In genomic region chr19:9827325-9828238, GRCh38 we compare ENCODE assay signal across 8 cellular contexts. TPM values are rescaled to one million over a fixed set of nuclear protein-coding genes. Genes with fewer than 3 reads are reported as not detected.
A peak's percentile ranks its signal among the peaks of the same experiment; 100 is the strongest.
DNase-seq lines count a peak whose midpoint lies in the region; ATAC-seq, FAIRE-seq and TF ChIP-seq lines count a peak whose summit lies in the region.

Gene UBL5 (plus strand): TSS chr19:9827918. CDS start chr19:9828338, 420 bp downstream.

- peaks cover 8% of the 10 kb centered on the region for H3K36me3 Mint-ChIP-seq in memory B cell

- H3K27ac ChIP-seq in H1 (ENCODE audit: low read depth, low read length), result peak within 1 kb of the TSS; percentile 55

- no peak within 1 kb of the TSS for H3K14ac ChIP-seq in H1 (ENCODE audit: insufficient read length)

- no peaks in the 10 kb centered on the region for H3K9me3 Mint-ChIP-seq in memory B cell

- DNase-seq in COR-L47 (lab: John Stamatoyannopoulos, UW), result peak; percentile 86
- DNase-seq in HUDEP-2 (lab: John Stamatoyannopoulos, UW; ENCODE audit: unreplicated experiment in 76 of 76), result peak in 75 of 76 experiments; percentile 43 to 96 (median 87)
- peak; percentile 90 for DNase-seq in NOMO-1 treated with dmso at 0.1 percent for 144 hours (lab: John Stamatoyannopoulos, UW; ENCODE audit: unreplicated experiment)
- peak; percentile 68 to 76 (median 71) for DNase-seq in activated CD8-positive, alpha-beta memory T cell treated with anti-CD3 and anti-CD28 coated beads for 48 hours (ENCODE audit: low read depth in 2 of 3, low spot score in 2 of 3)
- DNase-seq in H1 (ENCODE audit: low read depth in 1 of 2, low spot score in 2 of 2), result peak; percentile 82 to 89
- peak; percentile 75 to 82 for DNase-seq in memory B cell (ENCODE audit: low spot score in 2 of 2)
- DNase-seq in stimulated activated CD8-positive, alpha-beta memory T cell treated with anti-CD3 and anti-CD28 coated beads, Interleukin-12 subunit alpha, Interleukin-12 subunit beta, amount 100 ng/mL, for 1 hour (ENCODE audit: low read depth), result peak; percentile 82

- no peaks in the 10 kb centered on the region for H3K9me3 ChIP-seq in H1 (ENCODE audit: insufficient read depth in 2 of 2, low read depth in 1 of 2, low read length in 1 of 2)

- TF ChIP-seq POLR2A in H1 (IDR thresholded peaks at IDR 0.05; ENCODE audit: control extremely low read depth in 1 of 2, low read depth in 2 of 2, low read length in 2 of 2), result peak; percentile 78 to 87

- H3K79me2 ChIP-seq in H1 (ENCODE audit: control insufficient read depth in 1 of 2, insufficient read depth in 2 of 2, low read length in 2 of 2), result peaks cover 13 to 39% of the 10 kb centered on the region in 2 experiments

- H3K23ac ChIP-seq in H1 (ENCODE audit: insufficient read length), result no peak within 1 kb of the TSS

- H3K9ac ChIP-seq in H1 (replicated peaks in 1 of 4; ENCODE audit: extremely low read depth in 1 of 4, low read depth in 3 of 4, low read length in 3 of 4), result peak within 1 kb of the TSS; percentile 69 to 82 (median 78)

- no peak within 1 kb of the TSS; the same call in none of the 2 replicates for H2BK5ac ChIP-seq in H1 (ENCODE audit: low read depth, low read length)

- no peak within 1 kb of the TSS for H3K4ac ChIP-seq in H1 (replicated peaks; ENCODE audit: insufficient read length, low read depth, low read length)

- H3K4me2 ChIP-seq in H1 (ENCODE audit: insufficient read depth in 1 of 2, low read depth in 2 of 2, low read length in 2 of 2), result peak within 1 kb of the TSS; percentile 90 to 93

- no peak within 1 kb of the TSS for H2AK5ac ChIP-seq in H1 (ENCODE audit: low read depth, low read length)

- no peak within 1 kb of the TSS for H2BK120ac ChIP-seq in H1 (replicated peaks; ENCODE audit: low read depth, low read length)

- TF ChIP-seq RAD21 in H1 (IDR thresholded peaks at IDR 0.05 in 1 of 2, conservative IDR thresholded peaks at IDR 0.05 in 1 of 2; ENCODE audit: low read depth in 2 of 2, low read length in 2 of 2), result no peak

- WGBS in H1 (ENCODE audit: extremely low coverage in 1 of 2, insufficient coverage in 1 of 2, insufficient read length in 1 of 2, insufficient replicate concordance in 2 of 2, low coverage in 1 of 2, low lambda C conversion rate in 2 of 2, missing lambda C conversion rate in 1 of 2), 2 experiments, result 2% methylated on average over 61 of the region's 61 CpGs; no CpG with 5 or more reads in 1 of the 2 experiments

- peaks cover 4 to 8% (median 8%) of the 10 kb centered on the region in 4 experiments; a peak in 7 of 8 replicates for H3K36me3 ChIP-seq in H1 (ENCODE audit: control insufficient read depth in 2 of 4, insufficient read depth in 4 of 4, low read length in 3 of 4)

- ATAC-seq in GM21381 (IDR thresholded peaks at IDR 0.05; ENCODE audit: unreplicated experiment) (peak; percentile 88), memory B cell (ENCODE audit: low read depth) (peak; percentile 99)

- H3K27me3 Mint-ChIP-seq in memory B cell, result no peaks in the 10 kb centered on the region

- no peak within 1 kb of the TSS for H3K56ac ChIP-seq in H1 (replicated peaks; ENCODE audit: insufficient read length, low read depth, low read length)

- FAIRE-seq in H1 (lab: Jason Lieb, UNC), result no peak

- H3K27ac Mint-ChIP-seq in memory B cell, result peak within 1 kb of the TSS; percentile 96

- H3K27me3 ChIP-seq in H1 (replicated peaks in 1 of 4; ENCODE audit: control insufficient read depth in 3 of 4, extremely low read depth in 1 of 4, insufficient read depth in 3 of 4, low read length in 3 of 4), result no peaks in the 10 kb centered on the region

- no peak within 1 kb of the TSS for H4K5ac ChIP-seq in H1 (ENCODE audit: insufficient read length, low read depth, low read length)

- H3K18ac ChIP-seq in H1 (ENCODE audit: extremely low read depth, low read length), result peak within 1 kb of the TSS; percentile 48; the same call in 1 of the 2 replicates

- H4K8ac ChIP-seq in H1 (ENCODE audit: extremely low read depth, insufficient read depth, low read length), result peak within 1 kb of the TSS; percentile 82; the same call in 1 of the 2 replicates

- H3K23me2 ChIP-seq in H1 (ENCODE audit: low read depth, low read length), result peaks cover 9% of the 10 kb centered on the region; the same call in 1 of the 2 replicates

- peaks cover 6 to 7% of the 10 kb centered on the region in 2 experiments for H4K20me1 ChIP-seq in H1 (replicated peaks in 1 of 2; ENCODE audit: control insufficient read depth in 1 of 2, insufficient read depth in 2 of 2, low read length in 2 of 2)

- H2BK15ac ChIP-seq in H1 (ENCODE audit: low read length), result no peak within 1 kb of the TSS

- H4K91ac ChIP-seq in H1 (replicated peaks; ENCODE audit: insufficient read length, low read length), result no peak within 1 kb of the TSS

- POLR2A ChIA-PET in H1 (lab: Charles Lee; ENCODE audit: partially characterized antibody), result interaction anchor here (0.8 to 1.7 kb wide), 9 partner anchors 9 to 290 kb away, joined by 3 to 8 read pairs (median 4); partner anchors contain the start of genes FBXL12 and ZNF846

- H3K79me1 ChIP-seq in H1 (ENCODE audit: low read depth, low read length), result peaks cover 5% of the 10 kb centered on the region

- H2BK12ac ChIP-seq in H1 (ENCODE audit: low read depth, low read length), result no peak within 1 kb of the TSS

- H3K4me3 Mint-ChIP-seq in memory B cell, result peak within 1 kb of the TSS; percentile 97

- no peak for TF ChIP-seq EP300 in H1 (IDR thresholded peaks at IDR 0.05; ENCODE audit: borderline replicate concordance in 1 of 2, low read depth in 2 of 2, low read length in 2 of 2)

- H3K4me1 ChIP-seq in H1 (replicated peaks in 1 of 4; ENCODE audit: control insufficient read depth in 3 of 4, insufficient read depth in 4 of 4, low read length in 3 of 4), result peaks cover 0 to 5% (median 0%) of the 10 kb centered on the region in 4 experiments; a peak in 2 of 7 replicates

- H2BK20ac ChIP-seq in H1 (ENCODE audit: low read length), result no peak within 1 kb of the TSS

- TF ChIP-seq CTCF in H1 (IDR thresholded peaks at IDR 0.05; ENCODE audit: control extremely low read depth in 1 of 3, insufficient read depth in 1 of 3, low read depth in 1 of 3, low read length in 3 of 3), result no peak

- H3K4me3 ChIP-seq in H1 (ENCODE audit: extremely low read depth in 1 of 4, insufficient read depth in 2 of 4, low read depth in 3 of 4, low read length in 4 of 4), result peak within 1 kb of the TSS; percentile 77 to 93 (median 90)

- CTCF ChIA-PET in H1 (lab: Charles Lee; ENCODE audit: partially characterized antibody), result interaction anchor here (1.0 kb wide), 1 partner anchor 105 kb away, joined by 3 read pairs; no protein-coding TSS in a partner anchor

- H2AFZ ChIP-seq in H1 (ENCODE audit: low read length), result no peak within 1 kb of the TSS

- peaks cover 17% of the 10 kb centered on the region for H3K4me1 Mint-ChIP-seq in memory B cell

TF ChIP-seq in H1, 55 proteins besides CTCF, POLR2A, EP300 and RAD21 (continues in another document):
- TF ChIP-seq POU5F1 (IDR thresholded peaks at IDR 0.05; ENCODE audit: low read depth, low read length), result no peak
- TF ChIP-seq TAF1 (IDR thresholded peaks at IDR 0.05; ENCODE audit: low read depth, low read length), result peak; percentile 85
- no peak for TF ChIP-seq NANOG (IDR thresholded peaks at IDR 0.05; ENCODE audit: insufficient read depth, low read depth, low read length, poor library complexity, severe bottlenecking)
- peak; percentile 36; the same call in 1 of the 2 replicates for TF ChIP-seq MAX (IDR thresholded peaks at IDR 0.05)
- TF ChIP-seq EGR1 (IDR thresholded peaks at IDR 0.05; ENCODE audit: borderline replicate concordance, low read depth, low read length), result no peak
- no peak for TF ChIP-seq TAF7 (optimal IDR thresholded peaks at IDR 0.05; ENCODE audit: borderline replicate concordance, low read depth, low read length)
- TF ChIP-seq KDM1A (IDR thresholded peaks at IDR 0.05; ENCODE audit: borderline replicate concordance, low read length), result no peak
- no peak; the same call in 1 of the 2 replicates for TF ChIP-seq SP1 (IDR thresholded peaks at IDR 0.05; ENCODE audit: low read depth, low read length)
- TF ChIP-seq JUND (IDR thresholded peaks at IDR 0.05; ENCODE audit: low read length), result no peak
- TF ChIP-seq CTBP2 (IDR thresholded peaks at IDR 0.05; ENCODE audit: borderline replicate concordance, insufficient read depth, insufficient read length, low read length), result no peak
- TF ChIP-seq HDAC6 (IDR thresholded peaks at IDR 0.05; ENCODE audit: low read depth, low read length), result no peak
- TF ChIP-seq USF2 (IDR thresholded peaks at IDR 0.05; ENCODE audit: low read length), result no peak; the same call in 1 of the 2 replicates
- TF ChIP-seq POLR2AphosphoS5 (IDR thresholded peaks at IDR 0.05; ENCODE audit: low read depth, low read length), result peak; percentile 76
- peak; percentile 70; the same call in 1 of the 2 replicates for TF ChIP-seq RBBP5 (IDR thresholded peaks at IDR 0.05; ENCODE audit: borderline replicate concordance, low read depth, low read length)
- peak; percentile 67; the same call in 1 of the 2 replicates for TF ChIP-seq CHD2 (IDR thresholded peaks at IDR 0.05; ENCODE audit: low read length)

RNA-seq across cellular contexts. Expression of gene UBL5, which starts in this region (rescaled TPM):
- 384 and 416 TPM in 2 replicates for total RNA-seq in H1 (2021; fragmentation: NEBNext Ultra II Directional; extraction: Animal tissue kit (Norgen Biotek cat#: 25700))
- 1,137 and 1,209 TPM in 2 replicates for polyA plus RNA-seq in H1 (2011; rRNA removed)
- 1,381 TPM for polyA plus RNA-seq in H1 (2011; cell fraction: cytosol; rRNA removed)
- polyA plus RNA-seq in H1 (2011; cell fraction: nucleus; rRNA removed), result 379 TPM
- polyA plus RNA-seq in H1 (2012, experiment 1 of 2), result 570 to 950 TPM (median 731 TPM) in 4 replicates
- 3,120 TPM for polyA plus RNA-seq in H1 (2012, experiment 2 of 2)
- 427 TPM for polyA plus RNA-seq in H1 (2013, experiment 1 of 2)
- 439 TPM for polyA plus RNA-seq in H1 (2013, experiment 2 of 2)
- 103 and 118 TPM in 2 replicates for polyA minus RNA-seq in H1 (2011; rRNA and poly(A)+ RNA removed)
- polyA minus RNA-seq in H1 (2011; cell fraction: cytosol; rRNA and poly(A)+ RNA removed), result 80.6 TPM
- polyA minus RNA-seq in H1 (2011; cell fraction: nucleus; rRNA and poly(A)+ RNA removed), result 77.9 TPM

Comparison
In these comparisons a context has a peak if more than half of its experiments do, and no peak if none do; other contexts are left out.
1. Peak in every context shown above with its lines: DNase-seq, ATAC-seq, H3K4me3 ChIP-seq and H3K27ac ChIP-seq.